In the genomic region with DNA sequence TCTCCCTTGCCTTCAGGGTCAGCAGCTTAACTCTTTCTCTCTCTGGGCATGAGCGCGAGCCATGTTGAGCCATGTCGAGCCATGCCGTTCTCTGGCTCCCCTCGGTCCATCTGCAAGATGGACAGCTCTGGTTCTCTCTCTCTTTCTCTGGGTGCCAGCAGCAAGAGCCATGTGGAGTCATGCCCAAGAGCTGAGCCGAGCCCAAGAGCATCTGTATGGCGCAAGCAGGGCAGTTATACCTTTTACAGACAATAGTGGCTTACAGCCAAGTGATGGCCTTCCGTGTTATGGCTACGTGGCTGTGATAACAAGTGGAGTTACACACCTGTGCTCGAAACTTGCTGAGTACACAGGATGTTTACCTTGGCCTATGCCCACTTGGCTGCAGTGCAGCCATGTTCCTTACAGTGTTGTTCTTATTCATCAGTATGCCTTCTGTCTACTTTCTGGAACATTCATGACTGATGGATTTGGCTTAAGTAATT, we compare ENCODE assay signal across 29 cellular contexts.
DNase-seq lines count a peak whose midpoint lies in the region; TF ChIP-seq lines count a peak whose summit lies in the region.
"Had no signal": no experiment of that assay in that cellular context is flagged by ENCODE, and none has a peak within 500 bp of the region (broad histone marks: within the 10 kb centered on the region; RNA-seq: fewer than 3 reads in every experiment).

No MANE protein-coding gene starts in this region.

- H3K4me3 ChIP-seq in BLaER1, result no peak overlapping the region
- H3K4me3 ChIP-seq: gastrocnemius medialis, K562, lung, MG63, mucosa of descending colon, SJCRH30 had no signal

- no peak overlapping the region for H3K9ac ChIP-seq in BLaER1

- no peak overlapping the region for H3K27ac Mint-ChIP-seq in osteocyte (ENCODE audit: unreplicated experiment)
- H3K27ac Mint-ChIP-seq: activated naive CD4-positive, alpha-beta T cell treated with anti-CD3 and anti-CD28 coated beads for 36 hours; brain; natural killer cell; stimulated activated effector memory CD8-positive, alpha-beta T cell treated with anti-CD3 and anti-CD28 coated beads, Interleukin-12 subunit alpha, Interleukin-12 subunit beta, amount 100 ng/mL, for 72 hours had no signal

- CTCF ChIA-PET in RWPE1 (lab: Yijun Ruan, JAX), result no interaction called here

- no peaks in the 10 kb centered on the region for H3K27me3 ChIP-seq in BLaER1
- H3K27me3 ChIP-seq: gastrocnemius medialis, MG63, SJCRH30 had no signal

- H3K27ac ChIP-seq in BLaER1 (peak overlapping the region; percentile 49; the same call in 1 of the 2 replicates), RWPE1 (peak overlapping the region; percentile 30)
- H3K27ac ChIP-seq: gastrocnemius medialis, SJCRH30 had no signal

- H3K9me3 ChIP-seq in BLaER1, result peaks cover 20% of the 10 kb centered on the region
- H3K9me3 ChIP-seq: gastrocnemius medialis, MG63, SJCRH30 had no signal

- peaks cover 48% of the 10 kb centered on the region for H3K9me3 Mint-ChIP-seq in osteocyte (ENCODE audit: unreplicated experiment)
- H3K9me3 Mint-ChIP-seq: natural killer cell had no signal

- H3K4me1 Mint-ChIP-seq in osteocyte (ENCODE audit: unreplicated experiment), result no peaks in the 10 kb centered on the region
- H3K4me1 Mint-ChIP-seq: brain; CD4-positive, CD25-positive, alpha-beta regulatory T cell; natural killer cell; stimulated activated effector memory CD8-positive, alpha-beta T cell treated with anti-CD3 and anti-CD28 coated beads, Interleukin-12 subunit alpha, Interleukin-12 subunit beta, amount 100 ng/mL, for 72 hours had no signal

- peak overlapping the region; percentile 78 for H3K4me2 ChIP-seq in BLaER1

- no peaks in the 10 kb centered on the region for H4K20me1 ChIP-seq in BLaER1

- H3K4me3 Mint-ChIP-seq in osteocyte (ENCODE audit: unreplicated experiment), result no peak overlapping the region
- H3K4me3 Mint-ChIP-seq: activated naive CD4-positive, alpha-beta T cell treated with anti-CD3 and anti-CD28 coated beads for 36 hours; brain; CD4-positive, CD25-positive, alpha-beta regulatory T cell; natural killer cell; stimulated activated effector memory CD8-positive, alpha-beta T cell treated with anti-CD3 and anti-CD28 coated beads, Interleukin-12 subunit alpha, Interleukin-12 subunit beta, amount 100 ng/mL, for 72 hours had no signal

- no peaks in the 10 kb centered on the region for H3K36me3 Mint-ChIP-seq in osteocyte (ENCODE audit: unreplicated experiment)
- H3K36me3 Mint-ChIP-seq: brain; CD4-positive, CD25-positive, alpha-beta regulatory T cell; natural killer cell; stimulated activated effector memory CD8-positive, alpha-beta T cell treated with anti-CD3 and anti-CD28 coated beads, Interleukin-12 subunit alpha, Interleukin-12 subunit beta, amount 100 ng/mL, for 72 hours had no signal

- H3K27me3 Mint-ChIP-seq in osteocyte (ENCODE audit: unreplicated experiment), result no peaks in the 10 kb centered on the region
- H3K27me3 Mint-ChIP-seq: CD4-positive, CD25-positive, alpha-beta regulatory T cell had no signal

- DNase-seq in NCI-H2196 (lab: John Stamatoyannopoulos, UW; ENCODE audit: unreplicated experiment) (peak; percentile 31), NCI-H2196 treated with DMSO at 0.1 percent for 48 hours (lab: John Stamatoyannopoulos, UW; ENCODE audit: unreplicated experiment) (no peak), RWPE1 (ENCODE audit: low spot score) (no peak), osteocyte (ENCODE audit: extremely low spot score, unreplicated experiment) (peak; percentile 49), iPS-NIHi7 (ENCODE audit: extremely low spot score) (no peak), NCI-H1694 (lab: John Stamatoyannopoulos, UW) (no peak)
- DNase-seq in activated CD4-positive, alpha-beta T cell treated with anti-CD3 and anti-CD28 coated beads for 1 hour, result no peak
- DNase-seq: 8988T; activated CD4-positive, alpha-beta T cell treated with anti-CD3 and anti-CD28 coated beads for 48 hours; activated naive CD4-positive, alpha-beta T cell treated with anti-CD3 and anti-CD28 coated beads for 36 hours; CD4-positive, CD25-positive, alpha-beta regulatory T cell; gastrocnemius medialis; H7; MG63; mucosa of descending colon; natural killer cell; NCI-H1105; NCI-H1930; NCI-H226; NCI-H69; nucleus accumbens; SJCRH30; SW 1271; trophoblast cell had no signal

- peaks cover 66% of the 10 kb centered on the region for H3K4me1 ChIP-seq in BLaER1
- H3K4me1 ChIP-seq: gastrocnemius medialis, SJCRH30 had no signal

- H3K36me3 ChIP-seq in BLaER1, result no peaks in the 10 kb centered on the region
- H3K36me3 ChIP-seq: gastrocnemius medialis, MG63, SJCRH30 had no signal

- POLR2A ChIA-PET in RWPE1 (lab: Yijun Ruan, JAX; ENCODE audit: low non-redundant PET), result interaction anchor here (0.6 kb wide), 1 partner anchor 7 kb away, joined by 3 read pairs; no protein-coding TSS in a partner anchor

- TF ChIP-seq CTCF in RWPE1 (conservative IDR thresholded peaks at IDR 0.05; ENCODE audit: low read depth), result no peak
- TF ChIP-seq CTCF in osteocyte (IDR thresholded peaks at IDR 0.05), result no peak

Comparison
In these comparisons a context has a peak if more than half of its experiments do, and no peak if none do; other contexts are left out.
1. DNase-seq: peak in NCI-H2196 (single experiment) and osteocyte (single experiment); none in NCI-H2196 treated with DMSO at 0.1 percent for 48 hours (single experiment), RWPE1 (single experiment), iPS-NIHi7 (single experiment), NCI-H1694 (single experiment) and activated CD4-positive, alpha-beta T cell treated with anti-CD3 and anti-CD28 coated beads for 1 hour (single experiment).